9 cellular contexts compared by ENCODE assay signal in genomic region chr22:38396440-38397069, GRCh38. TPM values are rescaled to one million over a fixed set of nuclear protein-coding genes. Genes with fewer than 3 reads are reported as not detected.
A peak's percentile ranks its signal among the peaks of the same experiment; 100 is the strongest.
DNase-seq lines count a peak whose midpoint lies in the region; ATAC-seq and TF ChIP-seq lines count a peak whose summit lies in the region.
"Not testable (repeated sequence)": the region's sequence is repeated elsewhere in the genome, so short reads cannot be mapped to it uniquely, and the experiment has no call there.
"Had no signal": no experiment of that assay in that cellular context is flagged by ENCODE, and none has a peak within 500 bp of the region (broad histone marks: within the 10 kb centered on the region; RNA-seq: fewer than 3 reads in every experiment).

No MANE protein-coding gene starts in this region.

- H3K4me1 Mint-ChIP-seq in activated CD8-positive, alpha-beta memory T cell treated with anti-CD3 and anti-CD28 coated beads, Interleukin-2, amount 10 ng/mL, durations not matched to agents 7 days and 5 days: peaks cover 51% of the 10 kb centered on the region

- H4K20me1 ChIP-seq in OCI-LY1 (ENCODE audit: insufficient read depth, low read length): not testable (repeated sequence)

- H3K79me2 ChIP-seq in OCI-LY1 (ENCODE audit: insufficient read depth, low read length): not testable (repeated sequence)
- peaks cover 11% of the 10 kb centered on the region for H3K79me2 ChIP-seq in trophoblast cell (ENCODE audit: control insufficient read depth, insufficient read depth, low read length, poor library complexity)

- not testable (repeated sequence) for H3K9me3 ChIP-seq in OCI-LY1 (ENCODE audit: low read length); breast epithelium; mesenchymal stem cell (ENCODE audit: control insufficient read depth, low read length); trophoblast cell (ENCODE audit: insufficient read depth, low read depth, low read length); transverse colon

- 59% methylated on average over 11 of the region's 12 CpGs for WGBS in mesenchymal stem cell
- WGBS in trophoblast cell (ENCODE audit: extremely low coverage, insufficient coverage, insufficient read length): no CpG with 5 or more reads among the region's 12 CpGs
- WGBS in transverse colon (ENCODE audit: low coverage in 1 of 2), 2 donors: 70 to 71% methylated on average over 2 to 12 of the region's 12 CpGs

- H3K4me3 ChIP-seq in GM08714 (ENCODE audit: low read length) (peak overlapping the region; percentile 80), OCI-LY1 (ENCODE audit: low read depth, low read length, poor library complexity, severe bottlenecking) (peak overlapping the region; percentile 78), breast epithelium (peak overlapping the region; percentile 68 to 90 (median 87)), foreskin fibroblast (ENCODE audit: low read depth in 1 of 2, low read length in 2 of 2) (peak overlapping the region; percentile 69 to 72), transverse colon (peak overlapping the region in 3 of 4 donors; percentile 96 to 98 (median 97))
- H3K4me3 ChIP-seq in mesenchymal stem cell (ENCODE audit: insufficient read depth in 1 of 2, low read depth in 1 of 2, low read length in 2 of 2); trophoblast cell (ENCODE audit: low read depth, low read length): not testable (repeated sequence)

- H3K79me1 ChIP-seq in mesenchymal stem cell (replicated peaks; ENCODE audit: low read length, poor library complexity, severe bottlenecking); trophoblast cell (ENCODE audit: low read length): not testable (repeated sequence)

- peak overlapping the region; percentile 37 for H3K27ac Mint-ChIP-seq in activated CD8-positive, alpha-beta memory T cell treated with anti-CD3 and anti-CD28 coated beads, Interleukin-2, amount 10 ng/mL, durations not matched to agents 7 days and 5 days

- H3K18ac ChIP-seq in mesenchymal stem cell (ENCODE audit: low read depth in 1 of 2, low read length in 2 of 2); trophoblast cell (ENCODE audit: low read length): not testable (repeated sequence)

- not testable (repeated sequence) for H3K9me2 ChIP-seq in OCI-LY1 (ENCODE audit: low read depth, low read length)

- peak overlapping the region; percentile 74 for H3K4me3 Mint-ChIP-seq in activated CD8-positive, alpha-beta memory T cell treated with anti-CD3 and anti-CD28 coated beads, Interleukin-2, amount 10 ng/mL, durations not matched to agents 7 days and 5 days

- not testable (repeated sequence) for H2BK5ac ChIP-seq in mesenchymal stem cell (ENCODE audit: low read depth, low read length, poor library complexity, severe bottlenecking)
- H2BK5ac ChIP-seq in trophoblast cell (ENCODE audit: low read depth, low read length, poor library complexity): peak overlapping the region; percentile 54

- TF ChIP-seq CTCF in OCI-LY1 (IDR thresholded peaks at IDR 0.05; ENCODE audit: low read length); breast epithelium (IDR thresholded peaks at IDR 0.05); foreskin fibroblast (IDR thresholded peaks at IDR 0.05; ENCODE audit: low read depth, low read length); transverse colon (IDR thresholded peaks at IDR 0.05): not testable (repeated sequence)

- H3K4me2 ChIP-seq in OCI-LY1 (ENCODE audit: low read length): peak overlapping the region; percentile 61
- peak overlapping the region; percentile 79 for H3K4me2 ChIP-seq in mesenchymal stem cell (ENCODE audit: low read length, poor library complexity, severe bottlenecking)
- H3K4me2 ChIP-seq in trophoblast cell (ENCODE audit: low read length): peak overlapping the region; percentile 90

- not testable (repeated sequence) for H3F3A ChIP-seq in OCI-LY1 (ENCODE audit: insufficient read depth, low read length)

- peaks cover 18% of the 10 kb centered on the region for H3K27me3 Mint-ChIP-seq in activated CD8-positive, alpha-beta memory T cell treated with anti-CD3 and anti-CD28 coated beads, Interleukin-2, amount 10 ng/mL, durations not matched to agents 7 days and 5 days

- not testable (repeated sequence) for H2BK15ac ChIP-seq in mesenchymal stem cell (ENCODE audit: low read depth, poor library complexity, severe bottlenecking)

- peak overlapping the region in 1 of 2 experiments; percentile 14 for H3K23ac ChIP-seq in mesenchymal stem cell (ENCODE audit: low read length in 2 of 2)
- not testable (repeated sequence) for H3K23ac ChIP-seq in trophoblast cell (ENCODE audit: low read length)

- not testable (repeated sequence) for H2AK5ac ChIP-seq in mesenchymal stem cell (ENCODE audit: low read length, severe bottlenecking); trophoblast cell (ENCODE audit: low read length)

- H3K27ac ChIP-seq in OCI-LY1 (ENCODE audit: low read depth, low read length, poor library complexity, severe bottlenecking) (peak overlapping the region; percentile 88), breast epithelium (peak overlapping the region; percentile 83 to 94), trophoblast cell (ENCODE audit: low read depth, low read length) (peak overlapping the region; percentile 20), transverse colon (peak overlapping the region; percentile 90 to 97 (median 97))
- H3K27ac ChIP-seq in mesenchymal stem cell (ENCODE audit: low read length, poor library complexity, severe bottlenecking): not testable (repeated sequence)

- not testable (repeated sequence) for H4K8ac ChIP-seq in mesenchymal stem cell (ENCODE audit: low read length)
- peak overlapping the region; percentile 62 for H4K8ac ChIP-seq in trophoblast cell (ENCODE audit: low read depth, low read length)

- CTCF ChIA-PET in activated CD8-positive, alpha-beta memory T cell treated with anti-CD3 and anti-CD28 coated beads, Interleukin-2, amount 10 ng/mL, durations not matched to agents 7 days and 5 days (lab: Charles Lee): interaction anchor here (0.6 kb wide), 1 partner anchor 14 kb away, joined by 3 read pairs; no protein-coding TSS in a partner anchor

- not testable (repeated sequence) for H3K36me3 Mint-ChIP-seq in activated CD8-positive, alpha-beta memory T cell treated with anti-CD3 and anti-CD28 coated beads, Interleukin-2, amount 10 ng/mL, durations not matched to agents 7 days and 5 days

- not testable (repeated sequence) for H2BK120ac ChIP-seq in mesenchymal stem cell (ENCODE audit: low read depth, low read length)
- H2BK120ac ChIP-seq in trophoblast cell (ENCODE audit: insufficient read depth, low read length, poor library complexity): peak overlapping the region; percentile 38

- not testable (repeated sequence) for DNase-seq in activated CD8-positive, alpha-beta memory T cell treated with anti-CD3 and anti-CD28 coated beads, Interleukin-2, amount 10 ng/mL, durations not matched to agents 7 days and 5 days; breast epithelium (ENCODE audit: low spot score in 2 of 2); foreskin fibroblast; mesenchymal stem cell; trophoblast cell; transverse colon

- H2AFZ ChIP-seq in OCI-LY1 (ENCODE audit: low read length); mesenchymal stem cell (ENCODE audit: low read depth, low read length): not testable (repeated sequence)
- H2AFZ ChIP-seq in trophoblast cell (ENCODE audit: insufficient read depth, low read length, poor library complexity): peak overlapping the region; percentile 66

- H3K4me1 ChIP-seq in OCI-LY1 (ENCODE audit: insufficient read depth, low read length, severe bottlenecking) (peaks cover 41% of the 10 kb centered on the region), transverse colon (peaks cover 0 to 38% (median 29%) of the 10 kb centered on the region in 4 donors)
- not testable (repeated sequence) for H3K4me1 ChIP-seq in breast epithelium; mesenchymal stem cell (ENCODE audit: control insufficient read depth, insufficient read depth, low read depth, low read length); trophoblast cell (ENCODE audit: control insufficient read depth in 1 of 2, insufficient read depth in 2 of 2, low read length in 2 of 2)

- H3K9me3 Mint-ChIP-seq in activated CD8-positive, alpha-beta memory T cell treated with anti-CD3 and anti-CD28 coated beads, Interleukin-2, amount 10 ng/mL, durations not matched to agents 7 days and 5 days (ENCODE audit: low read depth): not testable (repeated sequence)

- not testable (repeated sequence) for H4K12ac ChIP-seq in trophoblast cell (ENCODE audit: low read depth, low read length)

- not testable (repeated sequence) for H3K14ac ChIP-seq in mesenchymal stem cell (ENCODE audit: low read length in 2 of 2)
- H3K14ac ChIP-seq in trophoblast cell (ENCODE audit: low read length): peak overlapping the region; percentile 29

- not testable (repeated sequence) for H3K36me3 ChIP-seq in OCI-LY1 (ENCODE audit: insufficient read depth, low read length); breast epithelium; mesenchymal stem cell (ENCODE audit: control insufficient read depth in 1 of 2, insufficient read depth in 2 of 2, low read depth in 1 of 2, low read length in 2 of 2); trophoblast cell (ENCODE audit: control insufficient read depth in 1 of 2, insufficient read depth in 2 of 2, low read length in 2 of 2); transverse colon

- H3K27me3 ChIP-seq in OCI-LY1 (ENCODE audit: insufficient read depth, low read length); breast epithelium; mesenchymal stem cell (ENCODE audit: control insufficient read depth in 1 of 2, insufficient read depth in 1 of 2, low read length in 2 of 2); trophoblast cell (ENCODE audit: insufficient read depth, low read length); transverse colon: not testable (repeated sequence)

- not testable (repeated sequence) for ATAC-seq in activated CD8-positive, alpha-beta memory T cell treated with anti-CD3 and anti-CD28 coated beads, Interleukin-2, amount 10 ng/mL, durations not matched to agents 7 days and 5 days

- H2BK12ac ChIP-seq in mesenchymal stem cell (ENCODE audit: low read length in 2 of 2): not testable (repeated sequence)
- H2BK12ac ChIP-seq in trophoblast cell (ENCODE audit: low read length): peak overlapping the region; percentile 17

- peak overlapping the region; percentile 17 to 24 for H3K4ac ChIP-seq in mesenchymal stem cell (ENCODE audit: low read depth in 1 of 2, low read length in 2 of 2)
- peak overlapping the region; percentile 88 for H3K4ac ChIP-seq in trophoblast cell (ENCODE audit: low read depth, low read length)

- in situ Hi-C loops in transverse colon (cut with MboI; ENCODE audit: low pct_ligation_motif_present in 1 of 4, low pct_unique_long_range_greater_than_20kb in 1 of 4, low sequenced_read_pairs in 3 of 4): not testable (repeated sequence)

- not testable (repeated sequence) for TF ChIP-seq EP300 in transverse colon (IDR thresholded peaks at IDR 0.05; ENCODE audit: low read depth)

- not testable (repeated sequence) for H4K91ac ChIP-seq in mesenchymal stem cell (ENCODE audit: low read length); trophoblast cell (ENCODE audit: low read depth, low read length)

- H3K9ac ChIP-seq in OCI-LY1 (ENCODE audit: low read length): peak overlapping the region; percentile 73; the same call in 1 of the 2 replicates
- peak overlapping the region; percentile 83 for H3K9ac ChIP-seq in mesenchymal stem cell (ENCODE audit: low read length)
- not testable (repeated sequence) for H3K9ac ChIP-seq in trophoblast cell (ENCODE audit: low read length)

- intact Hi-C loops in breast epithelium (cut with DNase I; ENCODE audit: low total_unique reads); transverse colon (cut with DNase I; ENCODE audit: low total_unique reads): not testable (repeated sequence)

- not testable (repeated sequence) for TF ChIP-seq POLR2A in breast epithelium (IDR thresholded peaks at IDR 0.05); transverse colon (IDR thresholded peaks at IDR 0.05)

RNA-seq across cellular contexts. Expression of gene KCNJ4, which starts 58.4 kb away (rescaled TPM):
- total RNA-seq in activated CD8-positive, alpha-beta memory T cell treated with anti-CD3 and anti-CD28 coated beads, Interleukin-2, amount 10 ng/mL, durations not matched to agents 7 days and 5 days: not detected
- total RNA-seq in breast epithelium: not detected
- 0.08 TPM for polyA plus RNA-seq in mesenchymal stem cell (2013, experiment 1 of 2)
- 0.05 TPM for polyA plus RNA-seq in mesenchymal stem cell (2013, experiment 2 of 2)
- polyA plus RNA-seq in trophoblast cell (2013): 0.05 and 0.08 TPM in 2 replicates
- not detected for total RNA-seq in transverse colon
- total RNA-seq: posterior vena cava had no signal
